ENCODE assay signal across 9 cellular contexts in genomic region chr1:186985889-186986491, GRCh38.
DNase-seq lines count a peak whose midpoint lies in the region; ATAC-seq and TF ChIP-seq lines count a peak whose summit lies in the region.
"Had no signal": no experiment of that assay in that cellular context is flagged by ENCODE, and none has a peak within 500 bp of the region (broad histone marks: within the 10 kb centered on the region; RNA-seq: fewer than 3 reads in every experiment).

No MANE protein-coding gene starts in this region.

- no peak overlapping the region for H3K4me3 Mint-ChIP-seq in CD4-positive, CD25-positive, alpha-beta regulatory T cell
- H3K4me3 Mint-ChIP-seq: T-cell had no signal

- no peaks in the 10 kb centered on the region for H3K36me3 ChIP-seq in CD4-positive, CD25-positive, alpha-beta regulatory T cell (ENCODE audit: control insufficient read depth, insufficient read depth, low read length)
- H3K36me3 ChIP-seq in brain microvascular endothelial cell (replicated peaks) (no peaks in the 10 kb centered on the region), kidney epithelial cell (ENCODE audit: control insufficient read depth, insufficient read depth, low read length) (no peaks in the 10 kb centered on the region), tibial artery (no peaks in the 10 kb centered on the region)

- no peaks in the 10 kb centered on the region for H3K27me3 ChIP-seq in CD4-positive, CD25-positive, alpha-beta regulatory T cell (ENCODE audit: control insufficient read depth, insufficient read depth, low read length)
- no peaks in the 10 kb centered on the region for H3K27me3 ChIP-seq in brain microvascular endothelial cell (replicated peaks)
- H3K27me3 ChIP-seq in kidney epithelial cell (ENCODE audit: control insufficient read depth, insufficient read depth, low read length) = no peaks in the 10 kb centered on the region
- H3K27me3 ChIP-seq in tibial artery = no peaks in the 10 kb centered on the region

- no peak overlapping the region for H3K27ac ChIP-seq in CD4-positive, CD25-positive, alpha-beta regulatory T cell (ENCODE audit: insufficient read depth, low read length, poor library complexity, severe bottlenecking)
- H3K27ac ChIP-seq in brain microvascular endothelial cell = peak overlapping the region; percentile 29
- no peak overlapping the region for H3K27ac ChIP-seq in tibial artery

- H3K4me3 ChIP-seq in CD4-positive, CD25-positive, alpha-beta regulatory T cell (ENCODE audit: low read depth, low read length) = no peak overlapping the region
- H3K4me3 ChIP-seq in brain microvascular endothelial cell (ENCODE audit: low read depth, low read length) = no peak overlapping the region
- no peak overlapping the region for H3K4me3 ChIP-seq in kidney epithelial cell (ENCODE audit: low read depth, low read length)
- no peak overlapping the region for H3K4me3 ChIP-seq in tibial artery

- no peaks in the 10 kb centered on the region for H3K4me1 Mint-ChIP-seq in CD4-positive, CD25-positive, alpha-beta regulatory T cell
- H3K4me1 Mint-ChIP-seq: T-cell had no signal

- no peaks in the 10 kb centered on the region for H3K36me3 Mint-ChIP-seq in CD4-positive, CD25-positive, alpha-beta regulatory T cell
- H3K36me3 Mint-ChIP-seq: T-cell had no signal

- peak; percentile 61 for TF ChIP-seq CTCF in brain microvascular endothelial cell (IDR thresholded peaks at IDR 0.05; ENCODE audit: low read depth, low read length, missing control alignments)
- TF ChIP-seq CTCF in kidney epithelial cell (IDR thresholded peaks at IDR 0.05; ENCODE audit: insufficient read depth, low read length, poor library complexity, severe bottlenecking) = peak; percentile 54
- TF ChIP-seq CTCF in tibial artery (IDR thresholded peaks at IDR 0.05) = peak; percentile 64 to 67

- H3K27me3 Mint-ChIP-seq in CD4-positive, CD25-positive, alpha-beta regulatory T cell = peaks cover 6% of the 10 kb centered on the region

- H3K27ac Mint-ChIP-seq in CD4-positive, CD25-positive, alpha-beta regulatory T cell = no peak overlapping the region
- H3K27ac Mint-ChIP-seq: T-cell had no signal

- no peaks in the 10 kb centered on the region for H3K9me3 ChIP-seq in CD4-positive, CD25-positive, alpha-beta regulatory T cell (ENCODE audit: control insufficient read depth in 2 of 2, low read length in 2 of 2)
- H3K9me3 ChIP-seq in tibial artery = no peaks in the 10 kb centered on the region

- H3K9me3 Mint-ChIP-seq in CD4-positive, CD25-positive, alpha-beta regulatory T cell = peaks cover 0 to 1% (median 0%) of the 10 kb centered on the region in 7 donors
- H3K9me3 Mint-ChIP-seq: T-cell had no signal

- ATAC-seq in CD4-positive, CD25-positive, alpha-beta regulatory T cell (ENCODE audit: low read depth in 2 of 2) = peak in 1 of 2 donors; percentile 34
- ATAC-seq in GM18907 (IDR thresholded peaks at IDR 0.05; ENCODE audit: unreplicated experiment) = peak; percentile 77
- peak; percentile 53 for ATAC-seq in HG03457 (IDR thresholded peaks at IDR 0.05; ENCODE audit: unreplicated experiment)

- intact Hi-C loops in tibial artery (cut with DNase I; ENCODE audit: low total_unique reads) = loop anchor here (5.0 to 10.0 kb wide), 2 partner anchors 379 to 581 kb away; no protein-coding TSS in a partner anchor

- H3K4me1 ChIP-seq in CD4-positive, CD25-positive, alpha-beta regulatory T cell (ENCODE audit: control insufficient read depth, insufficient read depth, low read length, poor library complexity, severe bottlenecking) = no peaks in the 10 kb centered on the region
- no peaks in the 10 kb centered on the region for H3K4me1 ChIP-seq in tibial artery

- in situ Hi-C loops in brain microvascular endothelial cell (cut with HindIII; ENCODE audit: low pct_ligation_motif_present, low sequenced_read_pairs) = loop anchor here (25.0 kb wide), 2 partner anchors 374 to 499 kb away; no protein-coding TSS in a partner anchor

- DNase-seq in CD4-positive, CD25-positive, alpha-beta regulatory T cell = peak in 2 of 3 donors; percentile 39 to 44
- peak; percentile 3 for DNase-seq in NCI-H524 treated with DMSO at 0.1 percent for 48 hours (lab: John Stamatoyannopoulos, UW)
- peak; percentile 53 for DNase-seq in brain microvascular endothelial cell
- no peak for DNase-seq in kidney epithelial cell (ENCODE audit: low read depth)
- DNase-seq in tibial artery = no peak
- no peak for DNase-seq in NK-92 treated with Interleukin-12 subunit alpha and Interleukin-12 subunit beta, amount 100 ng/mL, for 24 hours (lab: John Stamatoyannopoulos, UW)

Comparison
In these comparisons a context has a peak if more than half of its experiments do, and no peak if none do; other contexts are left out.
1. DNase-seq: peak in CD4-positive, CD25-positive, alpha-beta regulatory T cell (2 of 3), NCI-H524 treated with DMSO at 0.1 percent for 48 hours (single experiment) and brain microvascular endothelial cell (single experiment); none in kidney epithelial cell (single experiment), tibial artery (0 of 2) and NK-92 treated with Interleukin-12 subunit alpha and Interleukin-12 subunit beta, amount 100 ng/mL, for 24 hours (single experiment).
2. Peak in every context shown above with its lines, with median percentiles within 50 percentile points of each other: CTCF ChIP-seq.